ENCODE assay signal across 21 cellular contexts in genomic region chr6:92977018-92977417, GRCh38.
DNase-seq lines count a peak whose midpoint lies in the region; ATAC-seq, FAIRE-seq and TF ChIP-seq lines count a peak whose summit lies in the region.
"Had no signal": no experiment of that assay in that cellular context is flagged by ENCODE, and none has a peak within 500 bp of the region (broad histone marks: within the 10 kb centered on the region; RNA-seq: fewer than 3 reads in every experiment).

No MANE protein-coding gene starts in this region.

- no peaks in the 10 kb centered on the region for H3K4me1 Mint-ChIP-seq in naive thymus-derived CD4-positive, alpha-beta T cell
- H3K4me1 Mint-ChIP-seq: CD14-positive monocyte, T-cell had no signal

- H3K9me3 Mint-ChIP-seq in naive thymus-derived CD4-positive, alpha-beta T cell, result peaks cover 0 to 16% (median 3%) of the 10 kb centered on the region in 11 donors

- ATAC-seq in HG03097 (IDR thresholded peaks at IDR 0.05; ENCODE audit: low FRiP score, unreplicated experiment), result peak; percentile 84
- ATAC-seq in esophagus mucosa, result no peak
- no peak for ATAC-seq in naive thymus-derived CD4-positive, alpha-beta T cell
- no peak for ATAC-seq in GM18520 (IDR thresholded peaks at IDR 0.05; ENCODE audit: unreplicated experiment)
- ATAC-seq: K562, SK-N-SH treated with all-trans-retinoic acid at 6 μM for 48 hours, T-cell had no signal

- H3K4me3 ChIP-seq in LNCaP clone FGC (ENCODE audit: low read depth, low read length) (no peak overlapping the region), small intestine (ENCODE audit: low read depth in 1 of 2, low read length in 2 of 2) (no peak overlapping the region)
- H3K4me3 ChIP-seq in naive thymus-derived CD4-positive, alpha-beta T cell (ENCODE audit: low read length), result no peak overlapping the region
- H3K4me3 ChIP-seq: K562 had no signal

- no peaks in the 10 kb centered on the region for H3K27me3 ChIP-seq in small intestine (ENCODE audit: control insufficient read depth in 2 of 2, insufficient read depth in 2 of 2, low read length in 2 of 2)
- H3K27me3 ChIP-seq in naive thymus-derived CD4-positive, alpha-beta T cell (ENCODE audit: control insufficient read depth in 2 of 2, insufficient read depth in 2 of 2, low read length in 2 of 2), result no peaks in the 10 kb centered on the region

- 11 to 49% (median 17%) methylated on average over 1 of the region's 1 CpG for WGBS in small intestine, 3 donors

- H3K36me3 Mint-ChIP-seq in naive thymus-derived CD4-positive, alpha-beta T cell, result no peaks in the 10 kb centered on the region
- H3K36me3 Mint-ChIP-seq: CD14-positive monocyte, T-cell had no signal

- no peaks in the 10 kb centered on the region for H3K36me3 ChIP-seq in small intestine (ENCODE audit: control insufficient read depth in 2 of 2, insufficient read depth in 2 of 2, low read length in 2 of 2)
- H3K36me3 ChIP-seq in naive thymus-derived CD4-positive, alpha-beta T cell (ENCODE audit: control insufficient read depth in 2 of 3, insufficient read depth in 3 of 3, low read length in 3 of 3), result no peaks in the 10 kb centered on the region

- no peaks in the 10 kb centered on the region for H3K27me3 Mint-ChIP-seq in naive thymus-derived CD4-positive, alpha-beta T cell
- H3K27me3 Mint-ChIP-seq: T-cell had no signal

- no peak for TF ChIP-seq CTCF in LNCaP clone FGC (IDR thresholded peaks at IDR 0.05; ENCODE audit: control insufficient read depth, extremely low read depth, insufficient read depth)

- no peak overlapping the region for H3K27ac ChIP-seq in small intestine (ENCODE audit: low read depth in 1 of 2, low read length in 1 of 2)
- H3K27ac ChIP-seq in naive thymus-derived CD4-positive, alpha-beta T cell (ENCODE audit: low read depth, low read length), result no peak overlapping the region
- H3K27ac ChIP-seq: RWPE1 had no signal

- no peaks in the 10 kb centered on the region for H3K9me3 ChIP-seq in small intestine (ENCODE audit: control insufficient read depth, low read depth)
- H3K9me3 ChIP-seq in naive thymus-derived CD4-positive, alpha-beta T cell (ENCODE audit: control insufficient read depth in 2 of 3, low read length in 3 of 3), result no peaks in the 10 kb centered on the region

- H3K4me3 Mint-ChIP-seq in naive thymus-derived CD4-positive, alpha-beta T cell, result no peak overlapping the region
- H3K4me3 Mint-ChIP-seq: CD14-positive monocyte, T-cell had no signal

- POLR2A ChIA-PET in naive thymus-derived CD4-positive, alpha-beta T cell (lab: Charles Lee), result no interaction called here

- DNase-seq in DMS53 (lab: John Stamatoyannopoulos, UW), result peak; percentile 18
- no peak for DNase-seq in DMS53 treated with DMSO at 0.1 percent for 48 hours (lab: John Stamatoyannopoulos, UW; ENCODE audit: unreplicated experiment)
- DNase-seq in LNCaP clone FGC (ENCODE audit: low read depth), result peak; percentile 17
- DNase-seq in small intestine, result peak; percentile 86
- DNase-seq in naive thymus-derived CD4-positive, alpha-beta T cell, result no peak
- DNase-seq: 8988T, NCI-H1105 treated with DMSO at 0.1 percent for 48 hours, NCI-H1694, NCI-H2107, NCI-H510A treated with DMSO at 0.1 percent for 48 hours, SIG-M5, T-cell had no signal

- intact Hi-C loops in naive thymus-derived CD4-positive, alpha-beta T cell (cut with micrococcal nuclease), result no loop called here

- H3K27ac Mint-ChIP-seq in naive thymus-derived CD4-positive, alpha-beta T cell, result no peak overlapping the region
- H3K27ac Mint-ChIP-seq: CD14-positive monocyte, T-cell had no signal

- peaks cover 0 to 2% of the 10 kb centered on the region in 2 donors for H3K4me1 ChIP-seq in small intestine (ENCODE audit: control insufficient read depth in 2 of 2, insufficient read depth in 1 of 2, low read depth in 1 of 2, low read length in 1 of 2)
- H3K4me1 ChIP-seq in naive thymus-derived CD4-positive, alpha-beta T cell (ENCODE audit: control insufficient read depth in 2 of 2, insufficient read depth in 2 of 2, low read length in 2 of 2), result no peaks in the 10 kb centered on the region

- CTCF ChIA-PET in naive thymus-derived CD4-positive, alpha-beta T cell (lab: Charles Lee), result no interaction called here

- no peak for FAIRE-seq in small intestine (lab: Jason Lieb, UNC)
- FAIRE-seq: G401.6, H1, K562 had no signal

Comparison
In these comparisons a context has a peak if more than half of its experiments do, and no peak if none do; other contexts are left out.
1. DNase-seq: peak in DMS53 (single experiment), LNCaP clone FGC (single experiment) and small intestine (single experiment); none in DMS53 treated with DMSO at 0.1 percent for 48 hours (single experiment) and naive thymus-derived CD4-positive, alpha-beta T cell (0 of 9).